28 cellular contexts compared by ENCODE assay signal in genomic region chr2:18273205-18273604, GRCh38.
"Had no signal": no experiment of that assay in that cellular context is flagged by ENCODE, and none has a peak within 500 bp of the region (broad histone marks: within the 10 kb centered on the region; RNA-seq: fewer than 3 reads in every experiment).

No MANE protein-coding gene starts in this region.

- FAIRE-seq: endothelial cell of umbilical vein, islet of Langerhans, keratinocyte had no signal

- H3K4me3 Mint-ChIP-seq: mesothelial cell of epicardium, naive B cell had no signal

- H3K36me3 Mint-ChIP-seq: mesothelial cell of epicardium, naive B cell had no signal

- H3K9me3 ChIP-seq: colonic mucosa, esophagus squamous epithelium, gastrocnemius medialis, lower lobe of right lung, mucosa of descending colon had no signal

- H3K36me3 ChIP-seq: colonic mucosa, esophagus squamous epithelium, gastrocnemius medialis, heart right ventricle, left lung, lower lobe of right lung had no signal

- H3K4me1 Mint-ChIP-seq: mesothelial cell of epicardium, naive B cell had no signal

- DNase-seq: colonic mucosa; cortex of kidney; dermis blood vessel endothelial cell; dorsolateral prefrontal cortex; effector CD4-positive, alpha-beta T cell; effector memory CD4-positive, alpha-beta T cell; erythroblast; esophagus squamous epithelium; foreskin fibroblast; foreskin melanocyte; gastrocnemius medialis; glutamatergic neuron; head of caudate nucleus; heart right ventricle; hippocampal formation; left cardiac atrium; left lung; left ventricle myocardium superior; lower lobe of right lung; mesenchymal stem cell; mucosa of descending colon; naive B cell had no signal

- H3K4me1 ChIP-seq: colonic mucosa, esophagus squamous epithelium, heart right ventricle, left lung, lower lobe of right lung had no signal

- H3K27ac Mint-ChIP-seq: mesothelial cell of epicardium had no signal

- H3K27ac ChIP-seq: colonic mucosa, dorsolateral prefrontal cortex, epithelial cell of prostate, esophagus squamous epithelium, gastrocnemius medialis, heart right ventricle, left lung, lower lobe of right lung had no signal

- ATAC-seq: esophagus mucosa, gastrocnemius medialis, heart right ventricle, left cardiac atrium, left lung, left ventricle myocardium superior, lower lobe of right lung, mucosa of descending colon had no signal

- H3K4me3 ChIP-seq: colonic mucosa, dorsolateral prefrontal cortex, esophagus squamous epithelium, gastrocnemius medialis, heart right ventricle, left lung, lower lobe of right lung, mucosa of descending colon had no signal

- H3K27me3 ChIP-seq: colonic mucosa, esophagus squamous epithelium, gastrocnemius medialis, heart right ventricle, left lung had no signal
